In the genomic region with DNA sequence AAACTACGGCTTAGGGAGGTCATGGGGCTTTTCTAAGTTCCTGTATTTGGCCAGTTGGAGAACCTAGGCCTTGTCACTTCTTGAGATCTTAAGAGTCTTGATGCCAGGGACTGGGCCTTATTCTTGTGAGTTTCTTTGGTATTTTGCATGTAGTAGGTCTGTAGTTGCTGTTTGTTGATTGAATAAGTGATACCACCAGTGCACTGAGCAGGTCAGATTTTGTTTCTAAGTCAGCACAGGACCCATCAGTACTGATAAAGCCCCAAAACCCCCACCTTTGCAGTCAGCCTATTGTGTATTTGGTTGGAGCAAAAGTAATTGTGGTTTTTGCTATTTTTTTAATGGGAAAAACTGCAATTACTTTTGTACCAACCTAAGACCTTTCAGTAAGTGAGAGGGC, we compare ENCODE assay signal across 14 cellular contexts.
A peak's percentile ranks its signal among the peaks of the same experiment; 100 is the strongest.
DNase-seq lines count a peak whose midpoint lies in the region; ATAC-seq and TF ChIP-seq lines count a peak whose summit lies in the region.
"Had no signal": no experiment of that assay in that cellular context is flagged by ENCODE, and none has a peak within 500 bp of the region (broad histone marks: within the 10 kb centered on the region; RNA-seq: fewer than 3 reads in every experiment).

No MANE protein-coding gene starts in this region.

- H3K27ac Mint-ChIP-seq in CD14-positive monocyte, result peak overlapping the region; percentile 89 to 95 (median 92)

- H3K4me3 ChIP-seq in IMR-90 (ENCODE audit: insufficient read depth, low read depth, low read length), result no peak overlapping the region
- H3K4me3 ChIP-seq in mammary epithelial cell (replicated peaks in 1 of 3; ENCODE audit: insufficient read depth in 1 of 3, low read depth in 2 of 3, low read length in 3 of 3), result no peak overlapping the region
- H3K4me3 ChIP-seq in sigmoid colon, result no peak overlapping the region
- no peak overlapping the region for H3K4me3 ChIP-seq in upper lobe of left lung
- H3K4me3 ChIP-seq: testis had no signal

- H3K9me3 Mint-ChIP-seq in CD14-positive monocyte, result no peaks in the 10 kb centered on the region

- TF ChIP-seq EP300 in sigmoid colon (IDR thresholded peaks at IDR 0.05) (no peak), upper lobe of left lung (IDR thresholded peaks at IDR 0.05) (no peak)

- intact Hi-C loops in CD14-positive monocyte (cut with micrococcal nuclease) (loop anchor here (5.0 kb wide), 1 partner anchor 35 kb away; no protein-coding TSS in a partner anchor), IMR-90 (cut with micrococcal nuclease) (loop anchor here (5.0 kb wide), 1 partner anchor 130 kb away; a partner anchor contains a TSS), mammary epithelial cell (cut with micrococcal nuclease) (loop anchor here (2.0 kb wide), 1 partner anchor 134 kb away; no protein-coding TSS in a partner anchor), sigmoid colon (cut with DNase I) (loop anchor here (5.0 kb wide), 1 partner anchor 130 kb away; a partner anchor contains a TSS), left ventricle myocardium superior (cut with micrococcal nuclease) (no loop called here)

- H2AFZ ChIP-seq in IMR-90 (replicated peaks; ENCODE audit: low read length, poor library complexity) (no peak overlapping the region), mammary epithelial cell (ENCODE audit: low read depth, low read length) (no peak overlapping the region)

- TF ChIP-seq CTCF in CD14-positive monocyte (IDR thresholded peaks at IDR 0.05) (no peak), IMR-90 (conservative IDR thresholded peaks at IDR 0.05; ENCODE audit: low read depth, low read length) (no peak), mammary epithelial cell (conservative IDR thresholded peaks at IDR 0.05 in 1 of 2, IDR thresholded peaks at IDR 0.05 in 1 of 2; ENCODE audit: extremely low read depth in 1 of 2, insufficient read depth in 1 of 2, low read depth in 1 of 2, low read length in 2 of 2) (no peak), sigmoid colon (IDR thresholded peaks at IDR 0.05) (no peak), upper lobe of left lung (IDR thresholded peaks at IDR 0.05) (no peak)

- POLR2A ChIA-PET in IMR-90 (lab: Charles Lee; ENCODE audit: unreplicated experiment), result interaction anchor here (0.7 kb wide), 1 partner anchor 37 kb away, joined by 3 read pairs; no protein-coding TSS in a partner anchor

- H3K27me3 ChIP-seq in IMR-90 (ENCODE audit: control insufficient read depth, insufficient read depth, low read length) (no peaks in the 10 kb centered on the region), mammary epithelial cell (ENCODE audit: insufficient read depth, low read length) (no peaks in the 10 kb centered on the region), sigmoid colon (no peaks in the 10 kb centered on the region), upper lobe of left lung (no peaks in the 10 kb centered on the region)
- H3K27me3 ChIP-seq: testis had no signal

- peak overlapping the region; percentile 82; the same call in 1 of the 3 replicates for H2BK15ac ChIP-seq in IMR-90 (ENCODE audit: low read depth, low read length)

- no peak for TF ChIP-seq RAD21 in IMR-90 (IDR thresholded peaks at IDR 0.05; ENCODE audit: low read length)

- H3K27ac ChIP-seq in IMR-90 (ENCODE audit: insufficient read depth, low read length), result peak overlapping the region; percentile 24; the same call in 1 of the 2 replicates
- peak overlapping the region; percentile 70 for H3K27ac ChIP-seq in mammary epithelial cell (ENCODE audit: insufficient read depth, low read depth, low read length)
- H3K27ac ChIP-seq in sigmoid colon, result peak overlapping the region; percentile 59 to 75 (median 72)
- H3K27ac ChIP-seq in upper lobe of left lung, result no peak overlapping the region
- H3K27ac ChIP-seq: testis had no signal

- peak overlapping the region in 1 of 2 experiments; percentile 11; a peak in 1 of 4 replicates for H4K8ac ChIP-seq in IMR-90 (ENCODE audit: low read depth in 2 of 2, low read length in 2 of 2)

- peak overlapping the region; percentile 55; the same call in 1 of the 2 replicates for H3K56ac ChIP-seq in IMR-90 (ENCODE audit: extremely low read depth, insufficient read depth, low read length)

- CTCF ChIA-PET in IMR-90 (lab: Yijun Ruan, JAX) (interaction anchor here (0.6 to 0.8 kb wide), 2 partner anchors 17 to 33 kb away, joined by 3 read pairs; no protein-coding TSS in a partner anchor), mammary epithelial cell (lab: Charles Lee; ENCODE audit: low non-redundant PET) (interaction anchor here (0.7 kb wide), 1 partner anchor 127 kb away, joined by 4 read pairs; no protein-coding TSS in a partner anchor)

- H3K14ac ChIP-seq in IMR-90 (replicated peaks; ENCODE audit: low read depth, low read length), result peak overlapping the region; percentile 82; the same call in 1 of the 2 replicates

- H2AK5ac ChIP-seq in IMR-90 (ENCODE audit: low read depth, low read length), result 0 out of 2 replicates have a peak overlapping the region, but pooled peaks have one; percentile 48

- H3K4me1 ChIP-seq in IMR-90 (ENCODE audit: control insufficient read depth, insufficient read depth, low read length) (peaks cover 19% of the 10 kb centered on the region), mammary epithelial cell (ENCODE audit: insufficient read depth, low read length) (peaks cover 23% of the 10 kb centered on the region), sigmoid colon (peaks cover 0 to 73% (median 56%) of the 10 kb centered on the region in 4 donors), upper lobe of left lung (peaks cover 4 to 18% (median 8%) of the 10 kb centered on the region in 4 donors)

- no peak overlapping the region for H3K4me2 ChIP-seq in IMR-90 (ENCODE audit: low read depth, low read length)
- peak overlapping the region; percentile 56 for H3K4me2 ChIP-seq in mammary epithelial cell (ENCODE audit: insufficient read depth, low read depth, low read length)

- H3K9me3 ChIP-seq in IMR-90 (ENCODE audit: control insufficient read depth, insufficient read depth, low read length) (no peaks in the 10 kb centered on the region), mammary epithelial cell (replicated peaks; ENCODE audit: insufficient read depth, low read length) (no peaks in the 10 kb centered on the region), sigmoid colon (no peaks in the 10 kb centered on the region), upper lobe of left lung (no peaks in the 10 kb centered on the region)
- H3K9me3 ChIP-seq: testis had no signal

- H4K20me1 ChIP-seq in IMR-90 (ENCODE audit: insufficient read depth, low read length) (peaks cover 30% of the 10 kb centered on the region), mammary epithelial cell (ENCODE audit: insufficient read depth, low read length) (no peaks in the 10 kb centered on the region)

- peaks cover 58% of the 10 kb centered on the region for H3K4me1 Mint-ChIP-seq in CD14-positive monocyte

- H3K23ac ChIP-seq in IMR-90 (ENCODE audit: low read depth, low read length), result peak overlapping the region; percentile 3; the same call in 1 of the 2 replicates

- peak overlapping the region; percentile 82 for H3K4ac ChIP-seq in IMR-90 (ENCODE audit: low read depth, low read length)

- no peak for TF ChIP-seq POLR2A in IMR-90 (IDR thresholded peaks at IDR 0.05; ENCODE audit: low read depth, low read length)
- no peak for TF ChIP-seq POLR2A in sigmoid colon (IDR thresholded peaks at IDR 0.05)
- TF ChIP-seq POLR2A in upper lobe of left lung (IDR thresholded peaks at IDR 0.05), result no peak

- H3K9ac ChIP-seq in IMR-90 (ENCODE audit: low read depth, low read length) (no peak overlapping the region), mammary epithelial cell (ENCODE audit: insufficient read depth, low read length) (no peak overlapping the region)

- peaks cover 37% of the 10 kb centered on the region for H3K79me2 ChIP-seq in mammary epithelial cell (ENCODE audit: insufficient read depth, low read length)

- H3K36me3 ChIP-seq in IMR-90 (ENCODE audit: control insufficient read depth, insufficient read depth, low read length) (no peaks in the 10 kb centered on the region), mammary epithelial cell (ENCODE audit: insufficient read depth, low read length) (no peaks in the 10 kb centered on the region), sigmoid colon (no peaks in the 10 kb centered on the region), upper lobe of left lung (no peaks in the 10 kb centered on the region)

- H3K27me3 Mint-ChIP-seq in CD14-positive monocyte (ENCODE audit: low read depth in 3 of 3), result no peaks in the 10 kb centered on the region

- no CpG with 5 or more reads among the region's 1 CpG for WGBS in IMR-90 (ENCODE audit: extremely low coverage in 2 of 2, insufficient read length in 1 of 2), 2 experiments
- WGBS in mammary epithelial cell (ENCODE audit: low coverage, missing lambda C conversion rate), result 0% methylated on average over 1 of the region's 1 CpG
- WGBS in sigmoid colon, 2 donors, result 0% methylated on average over 1 of the region's 1 CpG
- 0 to 4% methylated on average over 1 of the region's 1 CpG for WGBS in upper lobe of left lung, 2 donors

- H3K18ac ChIP-seq in IMR-90 (ENCODE audit: low read depth, low read length), result 0 out of 2 replicates have a peak overlapping the region, but pooled peaks have one; percentile 58

- no peak for DNase-seq in CD14-positive monocyte (ENCODE audit: low spot score)
- no peak for DNase-seq in IMR-90
- DNase-seq in mammary epithelial cell, result no peak
- no peak for DNase-seq in sigmoid colon
- DNase-seq in upper lobe of left lung, result no peak
- no peak for DNase-seq in left ventricle myocardium superior
- DNase-seq: erythroblast, NCI-H1417 treated with DMSO at 0.1 percent for 48 hours, NCI-H774, retina, SHP77 treated with DMSO at 0.1 percent for 48 hours, T-helper 9 cell, testis had no signal

- peak overlapping the region; percentile 62; the same call in 1 of the 2 replicates for H4K91ac ChIP-seq in IMR-90 (ENCODE audit: insufficient read depth, low read depth, low read length)

- no peak overlapping the region for H3K4me3 Mint-ChIP-seq in CD14-positive monocyte

- no peak overlapping the region for H2AK9ac ChIP-seq in IMR-90 (replicated peaks; ENCODE audit: low read depth, low read length, poor library complexity)

- H2BK5ac ChIP-seq in IMR-90 (ENCODE audit: low read depth, low read length, poor library complexity, severe bottlenecking), result peak overlapping the region; percentile 73

- BruUV-seq in IMR-90 (replicated peaks; lab: Mats Ljungman, UMichigan) (no TSS peak), mammary epithelial cell (replicated peaks; lab: Mats Ljungman, UMichigan) (no TSS peak)

- H4K5ac ChIP-seq in IMR-90 (ENCODE audit: low read depth, low read length), result peak overlapping the region; percentile 27; the same call in 1 of the 2 replicates

- peaks cover 61 to 95% of the 10 kb centered on the region in 2 experiments for H3K79me1 ChIP-seq in IMR-90 (ENCODE audit: low read depth in 1 of 2, low read length in 2 of 2)

- no peaks in the 10 kb centered on the region for H3K36me3 Mint-ChIP-seq in CD14-positive monocyte

- dilution Hi-C loops in IMR-90 (cut with HindIII; ENCODE audit: low sequenced_read_pairs, unreplicated experiment), result no loop called here
- dilution Hi-C loops in mammary epithelial cell (cut with HindIII; ENCODE audit: low sequenced_read_pairs), result no loop called here

- peak overlapping the region; percentile 89 for H2BK120ac ChIP-seq in IMR-90 (ENCODE audit: low read depth, low read length)

- in situ Hi-C loops in IMR-90 (cut with MboI; ENCODE audit: low sequenced_read_pairs), result no loop called here
- in situ Hi-C loops in mammary epithelial cell (cut with MboI; ENCODE audit: low sequenced_read_pairs in 2 of 2), result no loop called here

- no peak for ATAC-seq in IMR-90 (ENCODE audit: low read depth)
- no peak for ATAC-seq in GM19467 (IDR thresholded peaks at IDR 0.05; ENCODE audit: unreplicated experiment)
- ATAC-seq in upper lobe of left lung (ENCODE audit: low FRiP score in 2 of 2), result no peak
- no peak for ATAC-seq in left ventricle myocardium superior

- H2BK20ac ChIP-seq in IMR-90 (ENCODE audit: low read depth, low read length), result peak overlapping the region; percentile 66

- H3K9me1 ChIP-seq in IMR-90 (ENCODE audit: insufficient read depth, low read length), result peaks cover 15% of the 10 kb centered on the region

Comparison
In these comparisons a context has a peak if more than half of its experiments do, and no peak if none do; other contexts are left out.
1. H3K27ac ChIP-seq: peak in IMR-90 (single experiment), mammary epithelial cell (single experiment) and sigmoid colon (4 of 4); none in upper lobe of left lung (0 of 4).